Comparison of ENCODE assay signal across 21 cellular contexts in genomic region chr11:107177106-107177477, GRCh38.
"Had no signal": no experiment of that assay in that cellular context is flagged by ENCODE, and none has a peak within 500 bp of the region (broad histone marks: within the 10 kb centered on the region; RNA-seq: fewer than 3 reads in every experiment).

No MANE protein-coding gene starts in this region.

- H3K36me3 ChIP-seq: SJCRH30 had no signal

- H3K27me3 Mint-ChIP-seq: IgD-negative memory B cell had no signal

- H3K4me3 ChIP-seq: SJCRH30 had no signal

- H3K27ac ChIP-seq: SJCRH30 had no signal

- DNase-seq: KBM-7; MV-4-11; NCI-H1048; NCI-H1105; NCI-H1417; NCI-H1436 treated with DMSO at 0.1 percent for 48 hours; NCI-H1694; NCI-H187 treated with DMSO at 0.1 percent for 48 hours; NCI-H2029 treated with DMSO at 0.1 percent for 48 hours; NCI-H2107; NCI-H2227 treated with DMSO at 0.1 percent for 48 hours; NCI-H524; NCI-H526 treated with DMSO at 0.1 percent for 48 hours; NCI-H748 treated with DMSO at 0.1 percent for 48 hours; NK-92 treated with Interleukin-12 subunit alpha and Interleukin-12 subunit beta, amount 100 ng/mL, for 24 hours; PC-3; SHP77 treated with DMSO at 0.1 percent for 48 hours; SJCRH30 had no signal

- H3K9me3 ChIP-seq: SJCRH30 had no signal

- H3K27ac Mint-ChIP-seq: IgD-negative memory B cell had no signal

- H3K4me1 Mint-ChIP-seq: IgD-negative memory B cell had no signal

- H3K27me3 ChIP-seq: SJCRH30 had no signal

- ATAC-seq: Panc1, PC-3, Right ventricle myocardium inferior had no signal

- H3K4me1 ChIP-seq: SJCRH30 had no signal
